1 cellular context compared by ENCODE assay signal in genomic region chr4:111641813-111642579, GRCh38.
TF ChIP-seq lines count a peak whose summit lies in the region.

No MANE protein-coding gene starts in this region.

TF ChIP-seq in GM23338, 12 proteins besides CTCF, POLR2A, EP300 and RAD21 (continued from another document):
- no peak for TF ChIP-seq ZNF462 (CRISPR knock-in tag; IDR thresholded peaks at IDR 0.05)
